1 cellular context compared by ENCODE assay signal in the genomic region with DNA sequence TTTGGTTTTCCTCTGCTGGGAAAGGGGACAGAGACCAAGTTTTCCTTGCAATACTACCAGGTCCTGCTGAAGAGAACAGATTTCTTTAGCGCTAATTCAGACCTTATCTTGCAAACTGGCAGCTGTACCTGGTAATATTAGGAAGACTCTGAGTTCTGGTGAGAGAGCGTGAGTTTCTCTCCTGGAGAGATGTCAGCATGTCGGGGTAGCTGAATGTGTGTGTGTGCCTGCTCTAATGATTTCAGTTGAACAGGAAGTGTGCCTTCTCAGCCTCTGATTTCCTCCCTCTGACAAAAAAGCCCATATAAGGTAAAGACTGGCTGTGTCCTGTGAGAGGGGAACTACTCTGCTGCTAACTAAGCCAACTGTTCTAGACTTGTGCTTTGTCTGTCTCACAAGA.
TF ChIP-seq lines count a peak whose summit lies in the region.

No MANE protein-coding gene starts in this region.

TF ChIP-seq in GM12878, 131 proteins besides CTCF, POLR2A, EP300 and RAD21 (continued from another document):
- TF ChIP-seq MTA3 (IDR thresholded peaks at IDR 0.05; ENCODE audit: borderline replicate concordance, low read length): no peak
- no peak for TF ChIP-seq KAT2A (conservative IDR thresholded peaks at IDR 0.05; ENCODE audit: control insufficient read depth, low read depth, low read length)
- TF ChIP-seq BCL3 (IDR thresholded peaks at IDR 0.05; ENCODE audit: borderline replicate concordance, insufficient read depth, low read depth, low read length, poor library complexity, severe bottlenecking): peak; percentile 25
- no peak for TF ChIP-seq E4F1 (IDR thresholded peaks at IDR 0.05; ENCODE audit: borderline replicate concordance, partially characterized antibody)
- TF ChIP-seq EZH2 (IDR thresholded peaks at IDR 0.05; ENCODE audit: borderline replicate concordance, control insufficient read depth, low read depth, low read length): no peak
- TF ChIP-seq SIX5 (IDR thresholded peaks at IDR 0.05; ENCODE audit: low read depth, low read length, severe bottlenecking): no peak
- no peak for TF ChIP-seq CBX3 (IDR thresholded peaks at IDR 0.05; ENCODE audit: borderline replicate concordance, low read depth)
- TF ChIP-seq, protein P1, sequence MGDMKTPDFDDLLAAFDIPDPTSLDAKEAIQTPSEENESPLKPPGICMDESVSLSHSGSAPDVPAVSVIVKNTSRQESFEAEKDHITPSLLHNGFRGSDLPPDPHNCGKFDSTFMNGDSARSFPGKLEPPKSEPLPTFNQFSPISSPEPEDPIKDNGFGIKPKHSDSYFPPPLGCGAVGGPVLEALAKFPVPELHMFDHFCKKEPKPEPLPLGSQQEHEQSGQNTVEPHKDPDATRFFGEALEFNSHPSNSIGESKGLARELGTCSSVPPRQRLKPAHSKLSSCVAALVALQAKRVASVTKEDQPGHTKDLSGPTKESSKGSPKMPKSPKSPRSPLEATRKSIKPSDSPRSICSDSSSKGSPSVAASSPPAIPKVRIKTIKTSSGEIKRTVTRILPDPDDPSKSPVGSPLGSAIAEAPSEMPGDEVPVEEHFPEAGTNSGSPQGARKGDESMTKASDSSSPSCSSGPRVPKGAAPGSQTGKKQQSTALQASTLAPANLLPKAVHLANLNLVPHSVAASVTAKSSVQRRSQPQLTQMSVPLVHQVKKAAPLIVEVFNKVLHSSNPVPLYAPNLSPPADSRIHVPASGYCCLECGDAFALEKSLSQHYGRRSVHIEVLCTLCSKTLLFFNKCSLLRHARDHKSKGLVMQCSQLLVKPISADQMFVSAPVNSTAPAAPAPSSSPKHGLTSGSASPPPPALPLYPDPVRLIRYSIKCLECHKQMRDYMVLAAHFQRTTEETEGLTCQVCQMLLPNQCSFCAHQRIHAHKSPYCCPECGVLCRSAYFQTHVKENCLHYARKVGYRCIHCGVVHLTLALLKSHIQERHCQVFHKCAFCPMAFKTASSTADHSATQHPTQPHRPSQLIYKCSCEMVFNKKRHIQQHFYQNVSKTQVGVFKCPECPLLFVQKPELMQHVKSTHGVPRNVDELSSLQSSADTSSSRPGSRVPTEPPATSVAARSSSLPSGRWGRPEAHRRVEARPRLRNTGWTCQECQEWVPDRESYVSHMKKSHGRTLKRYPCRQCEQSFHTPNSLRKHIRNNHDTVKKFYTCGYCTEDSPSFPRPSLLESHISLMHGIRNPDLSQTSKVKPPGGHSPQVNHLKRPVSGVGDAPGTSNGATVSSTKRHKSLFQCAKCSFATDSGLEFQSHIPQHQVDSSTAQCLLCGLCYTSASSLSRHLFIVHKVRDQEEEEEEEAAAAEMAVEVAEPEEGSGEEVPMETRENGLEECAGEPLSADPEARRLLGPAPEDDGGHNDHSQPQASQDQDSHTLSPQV (IDR thresholded peaks at IDR 0.05): no peak
- no peak for TF ChIP-seq RELA (IDR thresholded peaks at IDR 0.05; ENCODE audit: borderline replicate concordance, partially characterized antibody)
- no peak for TF ChIP-seq NRF1 (conservative IDR thresholded peaks at IDR 0.05; ENCODE audit: low read depth, low read length)
- peak; percentile 46; the same call in 1 of the 2 replicates for TF ChIP-seq CREB1 (IDR thresholded peaks at IDR 0.05; ENCODE audit: low read depth)
- TF ChIP-seq ZNF274 (IDR thresholded peaks at IDR 0.05; ENCODE audit: insufficient read depth, insufficient read length): no peak
- TF ChIP-seq NFIC (IDR thresholded peaks at IDR 0.05; ENCODE audit: low read depth, low read length): 0 out of 2 replicates have a peak, but pooled peaks have one; percentile 28
- peak; percentile 23 to 33; a peak in 1 of 4 replicates for TF ChIP-seq IKZF2 (IDR thresholded peaks at IDR 0.05)
- no peak for TF ChIP-seq SMC3 (IDR thresholded peaks at IDR 0.05; ENCODE audit: borderline replicate concordance, low read length)
- TF ChIP-seq ZNF384 (IDR thresholded peaks at IDR 0.05; ENCODE audit: borderline replicate concordance, low read depth, low read length): no peak
- no peak for TF ChIP-seq STAT1 (conservative IDR thresholded peaks at IDR 0.05)
- TF ChIP-seq CEBPB (IDR thresholded peaks at IDR 0.05; ENCODE audit: borderline replicate concordance in 1 of 2, low read depth in 2 of 2, low read length in 2 of 2): no peak
- no peak for TF ChIP-seq WRNIP1 (IDR thresholded peaks at IDR 0.05; ENCODE audit: borderline replicate concordance, low read depth, low read length)
- peak; percentile 51 to 63; a peak in 2 of 4 replicates for TF ChIP-seq BHLHE40 (IDR thresholded peaks at IDR 0.05; ENCODE audit: borderline replicate concordance in 1 of 2, low read depth in 2 of 2, low read length in 1 of 2)
- TF ChIP-seq MTA2 (IDR thresholded peaks at IDR 0.05; ENCODE audit: low read depth): peak; percentile 72
- TF ChIP-seq NBN (IDR thresholded peaks at IDR 0.05): peak; percentile 78
- no peak for TF ChIP-seq TBL1XR1 (IDR thresholded peaks at IDR 0.05; ENCODE audit: low read depth, low read length)
